In the genomic region with DNA sequence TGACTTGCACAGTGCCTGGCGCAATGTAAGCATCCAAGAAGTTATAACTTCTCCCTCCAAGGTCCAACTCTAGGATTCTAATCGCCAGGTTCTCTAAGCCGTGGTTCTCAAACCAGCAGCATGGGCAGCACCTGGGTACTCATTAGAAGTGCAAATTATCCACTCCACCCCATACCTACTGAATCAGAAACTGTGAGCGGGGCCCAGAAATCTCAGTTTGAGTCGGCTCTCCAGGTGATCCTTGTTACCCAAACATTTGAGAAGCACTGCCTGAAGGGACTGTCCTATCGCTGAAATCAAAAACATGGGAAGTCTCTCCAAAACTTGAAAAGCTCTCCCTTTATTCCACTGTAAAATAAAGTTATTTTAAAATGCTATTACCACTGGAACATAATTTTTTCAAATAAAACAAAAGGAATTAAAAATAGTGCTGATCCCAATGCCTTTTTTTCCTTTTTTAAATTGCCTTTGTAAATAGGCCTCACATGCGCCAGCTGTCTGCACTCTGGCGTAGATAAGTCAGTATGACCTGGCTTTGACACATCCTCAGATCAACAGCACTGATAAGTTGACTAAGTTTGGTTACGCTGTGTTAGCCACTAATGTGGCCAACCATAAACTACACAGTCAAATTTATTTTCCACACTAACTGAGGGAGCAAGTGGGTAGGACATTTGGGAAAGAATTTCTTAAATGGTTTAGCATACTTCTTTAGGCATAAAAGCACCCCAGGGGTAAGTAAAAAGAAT, we compare ENCODE assay signal across 10 cellular contexts. TPM values are rescaled to one million over a fixed set of nuclear protein-coding genes. Genes with fewer than 3 reads are reported as not detected.
DNase-seq lines count a peak whose midpoint lies in the region; ATAC-seq, FAIRE-seq and TF ChIP-seq lines count a peak whose summit lies in the region.
"Had no signal": no experiment of that assay in that cellular context is flagged by ENCODE, and none has a peak within 500 bp of the region (broad histone marks: within the 10 kb centered on the region; RNA-seq: fewer than 3 reads in every experiment).

No MANE protein-coding gene starts in this region.

- H3K4me1 Mint-ChIP-seq in activated CD4-positive, alpha-beta memory T cell treated with anti-CD3 and anti-CD28 coated beads for 36 hours (ENCODE audit: low read depth), result peaks cover 39% of the 10 kb centered on the region

- TF ChIP-seq CTCF in kidney (IDR thresholded peaks at IDR 0.05; ENCODE audit: borderline replicate concordance, extremely low read depth, insufficient read depth), result no peak

- no peaks in the 10 kb centered on the region for H3K9me3 Mint-ChIP-seq in activated CD4-positive, alpha-beta memory T cell treated with anti-CD3 and anti-CD28 coated beads for 36 hours

- peak overlapping the region; percentile 74 for H3K27ac Mint-ChIP-seq in activated CD4-positive, alpha-beta memory T cell treated with anti-CD3 and anti-CD28 coated beads for 36 hours

- ATAC-seq in HG02610 (IDR thresholded peaks at IDR 0.05; ENCODE audit: unreplicated experiment) (peak; percentile 71), HG03457 (IDR thresholded peaks at IDR 0.05; ENCODE audit: unreplicated experiment) (no peak)
- ATAC-seq: gastrocnemius medialis had no signal

- intact Hi-C loops in activated CD4-positive, alpha-beta memory T cell treated with anti-CD3 and anti-CD28 coated beads for 36 hours (cut with micrococcal nuclease), result loop anchor here (2.0 to 5.0 kb wide), 4 partner anchors 66 to 445 kb away; partner anchors contain the start of genes EIF4G2 and RNF141
- intact Hi-C loops in kidney (cut with DNase I) (no loop called here), posterior cingulate gyrus (cut with DNase I) (no loop called here)

- no peak overlapping the region for H3K4me3 ChIP-seq in kidney (ENCODE audit: low read length in 2 of 2)
- H3K4me3 ChIP-seq: gastrocnemius medialis had no signal

- CTCF ChIA-PET in activated CD4-positive, alpha-beta memory T cell treated with anti-CD3 and anti-CD28 coated beads for 36 hours (lab: Charles Lee), result interaction anchor here (1.0 to 1.5 kb wide), 5 partner anchors 50 to 337 kb away, joined by 3 to 6 read pairs (median 3); partner anchors contain the start of gene RNF141

- DNase-seq in CD1c-positive myeloid dendritic cell (ENCODE audit: extremely low spot score) (peak; percentile 15), kidney (no peak), amygdala (lab: John Stamatoyannopoulos, UW) (no peak), posterior cingulate gyrus (no peak), NCI-H82 (lab: John Stamatoyannopoulos, UW) (no peak)
- DNase-seq in activated CD4-positive, alpha-beta memory T cell treated with anti-CD3 and anti-CD28 coated beads for 36 hours, result peak; percentile 66
- DNase-seq: gastrocnemius medialis had no signal

- POLR2A ChIA-PET in activated CD4-positive, alpha-beta memory T cell treated with anti-CD3 and anti-CD28 coated beads for 36 hours (lab: Charles Lee), result interaction anchor here (0.8 to 1.1 kb wide), 4 partner anchors 8 to 302 kb away, joined by 3 to 6 read pairs (median 4); partner anchors contain the start of genes CTR9 and EIF4G2

- H3K4me1 ChIP-seq in kidney (ENCODE audit: control insufficient read depth in 1 of 2, insufficient read depth in 1 of 2, low read depth in 1 of 2, low read length in 2 of 2), result peaks cover 0 to 4% of the 10 kb centered on the region in 2 donors

- peak overlapping the region; percentile 37 for H3K4me3 Mint-ChIP-seq in activated CD4-positive, alpha-beta memory T cell treated with anti-CD3 and anti-CD28 coated beads for 36 hours

- peak overlapping the region in 1 of 2 donors; percentile 41 for H3K27ac ChIP-seq in kidney (ENCODE audit: low read depth in 2 of 2, low read length in 2 of 2)
- H3K27ac ChIP-seq: gastrocnemius medialis had no signal

- H3K36me3 Mint-ChIP-seq in activated CD4-positive, alpha-beta memory T cell treated with anti-CD3 and anti-CD28 coated beads for 36 hours, result no peaks in the 10 kb centered on the region

- no peaks in the 10 kb centered on the region for H3K9me3 ChIP-seq in kidney (ENCODE audit: control insufficient read depth in 1 of 2, low read length in 2 of 2)
- H3K9me3 ChIP-seq: gastrocnemius medialis had no signal

- peak; percentile 44 for FAIRE-seq in kidney (lab: Jason Lieb, UNC)

- no peak overlapping the region for H3K9ac ChIP-seq in kidney (ENCODE audit: low read length in 2 of 2)

- H3K27me3 Mint-ChIP-seq in activated CD4-positive, alpha-beta memory T cell treated with anti-CD3 and anti-CD28 coated beads for 36 hours, result no peaks in the 10 kb centered on the region

- H3K36me3 ChIP-seq in kidney (ENCODE audit: control insufficient read depth in 1 of 2, insufficient read depth in 2 of 2, low read length in 2 of 2), result no peaks in the 10 kb centered on the region
- H3K36me3 ChIP-seq: gastrocnemius medialis had no signal

RNA-seq across cellular contexts. Expression of gene CTR9, which starts 8.4 kb away (rescaled TPM):
- 10 to 100 TPM; 37.6 to 39.9 TPM for total RNA-seq in activated CD4-positive, alpha-beta memory T cell treated with anti-CD3 and anti-CD28 coated beads for 36 hours
- total RNA-seq in kidney, result 33.3 TPM
- polyA plus RNA-seq in kidney (ENCODE audit: insufficient read depth, low read depth, low replicate concordance), result 16.7 TPM

RNA-seq across cellular contexts. Expression of gene IRAG1, which starts 49.1 kb away (rescaled TPM):
- not detected for total RNA-seq in activated CD4-positive, alpha-beta memory T cell treated with anti-CD3 and anti-CD28 coated beads for 36 hours
- 38.1 TPM for total RNA-seq in kidney
- polyA plus RNA-seq in kidney (ENCODE audit: insufficient read depth, low read depth, low replicate concordance), result 7.0 TPM
- total RNA-seq: T-helper 1 cell treated with Interleukin-12 subunit alpha and Interleukin-12 subunit beta and Interleukin-4 antibody, amounts not matched to agents 30 ng/mL and 1 ng/mL, for 36 hours had no signal

Comparison
In these comparisons a context has a peak if more than half of its experiments do, and no peak if none do; other contexts are left out.
1. DNase-seq: peak in CD1c-positive myeloid dendritic cell (single experiment) and activated CD4-positive, alpha-beta memory T cell treated with anti-CD3 and anti-CD28 coated beads for 36 hours (single experiment); none in kidney (single experiment), amygdala (0 of 56), posterior cingulate gyrus (0 of 10) and NCI-H82 (single experiment).
2. RNA of gene IRAG1, which starts 49.1 kb away (total RNA-seq): 38.1 TPM in kidney (single experiment); not detected in activated CD4-positive, alpha-beta memory T cell treated with anti-CD3 and anti-CD28 coated beads for 36 hours; every median in the first group is over 10 times any median in the second.